ENCODE assay signal across 8 cellular contexts in genomic region chr16:53703590-53704444, GRCh38. TPM values are rescaled to one million over a fixed set of nuclear protein-coding genes. Genes with fewer than 3 reads are reported as not detected.
DNase-seq lines count a peak whose midpoint lies in the region; ATAC-seq and TF ChIP-seq lines count a peak whose summit lies in the region.

FTO (plus strand) TSS chr16:53704156.
RPGRIP1L (minus strand) TSS chr16:53703859; CDS start chr16:53700723, 3,136 bp downstream.

- no peaks in the 10 kb centered on the region for H3K9me3 ChIP-seq in adipocyte (ENCODE audit: control insufficient read depth, low read length)
- no peaks in the 10 kb centered on the region for H3K9me3 ChIP-seq in heart left ventricle
- H3K9me3 ChIP-seq in upper lobe of left lung, result no peaks in the 10 kb centered on the region

- H3K27ac ChIP-seq in heart left ventricle (peak within 1 kb of the TSS in 11 of 12 donors; percentile 33 to 85 (median 69)), upper lobe of left lung (peak within 1 kb of the TSS; percentile 35 to 80 (median 70))

- H3K36me3 ChIP-seq in adipocyte (ENCODE audit: control insufficient read depth, insufficient read depth, low read length, severe bottlenecking) (no peaks in the 10 kb centered on the region), heart left ventricle (peaks cover 0 to 8% (median 0%) of the 10 kb centered on the region in 9 donors), upper lobe of left lung (no peaks in the 10 kb centered on the region)

- peak in 1 of 2 donors; percentile 41 for TF ChIP-seq POLR2A in heart left ventricle (IDR thresholded peaks at IDR 0.05)
- peak in 2 of 4 donors; percentile 36 to 67 for TF ChIP-seq POLR2A in upper lobe of left lung (IDR thresholded peaks at IDR 0.05)

- H3K9ac ChIP-seq in adipocyte (ENCODE audit: low read length), result peak within 1 kb of the TSS; percentile 93

- DNase-seq in GM12865 (ENCODE audit: low read depth) (peak; percentile 99), NCI-H1417 (lab: John Stamatoyannopoulos, UW) (peak; percentile 94 to 100 (median 97)), SW 1271 (lab: John Stamatoyannopoulos, UW) (peak; percentile 83 to 94), adipocyte (ENCODE audit: low read depth) (peak; percentile 99), heart left ventricle (peak; percentile 98 to 99 (median 99)), pons (ENCODE audit: low spot score) (peak; percentile 100), upper lobe of left lung (peak; percentile 95 to 98)

- H3K4me3 ChIP-seq in GM12865 (ENCODE audit: low read depth, low read length) (peak within 1 kb of the TSS; percentile 75), adipocyte (ENCODE audit: low read length) (peak within 1 kb of the TSS; percentile 89), heart left ventricle (peak within 1 kb of the TSS; percentile 65 to 93 (median 76)), upper lobe of left lung (peak within 1 kb of the TSS; percentile 65 to 89 (median 74))

- intact Hi-C loops in heart left ventricle (cut with DNase I), result loop anchor here in 3 of 10 donors (1.0 to 10.0 kb wide), 3 partner anchors 8 to 269 kb away; partner anchors contain the start of gene RBL2 (in 1 of the 3)

- H3K4me1 ChIP-seq in adipocyte (ENCODE audit: control insufficient read depth, insufficient read depth, low read length), result peaks cover 19% of the 10 kb centered on the region
- H3K4me1 ChIP-seq in heart left ventricle, result peaks cover 0 to 24% (median 19%) of the 10 kb centered on the region in 12 donors
- peaks cover 9 to 17% (median 14%) of the 10 kb centered on the region in 4 donors for H3K4me1 ChIP-seq in upper lobe of left lung

- ATAC-seq in HG02759 (IDR thresholded peaks at IDR 0.05; ENCODE audit: unreplicated experiment) (peak; percentile 98), heart left ventricle (peak; percentile 99 to 100 (median 100)), upper lobe of left lung (ENCODE audit: low FRiP score in 2 of 2) (peak; percentile 100)

- no peaks in the 10 kb centered on the region for H3K27me3 ChIP-seq in adipocyte (replicated peaks; ENCODE audit: control insufficient read depth, insufficient read depth, low read length)
- H3K27me3 ChIP-seq in heart left ventricle, result no peaks in the 10 kb centered on the region
- H3K27me3 ChIP-seq in upper lobe of left lung, result no peaks in the 10 kb centered on the region

- WGBS in heart left ventricle, 4 donors, result 0 to 2% (median 1%) methylated on average over 33 to 57 of the region's 57 CpGs
- WGBS in upper lobe of left lung, 2 donors, result 0 to 2% methylated on average over 28 to 31 of the region's 57 CpGs

- TF ChIP-seq CTCF in GM12865 (IDR thresholded peaks at IDR 0.05; ENCODE audit: insufficient read depth, low read depth, low read length, missing control alignments) (peak; percentile 5), heart left ventricle (IDR thresholded peaks at IDR 0.05) (peak in 5 of 12 donors; percentile 8 to 40 (median 17)), upper lobe of left lung (IDR thresholded peaks at IDR 0.05) (peak in 4 of 6 experiments; percentile 17 to 39 (median 35))

- TF ChIP-seq EP300 in upper lobe of left lung (IDR thresholded peaks at IDR 0.05), result no peak

RNA-seq across cellular contexts. Expression of gene FTO, which starts in this region (rescaled TPM):
- 100 to 1,000 TPM in 1 of 9 donors, 10 to 100 TPM in 8; 77.2 to 105 (median 87.0) TPM for total RNA-seq in heart left ventricle
- polyA plus RNA-seq in heart left ventricle, result 10 to 100 TPM; 11.8 to 45.0 TPM
- 100 to 1,000 TPM in 1 of 6 donors, 10 to 100 TPM in 5; 62.9 to 114 (median 75.4) TPM for total RNA-seq in upper lobe of left lung

RNA-seq across cellular contexts. Expression of gene RPGRIP1L, which starts in this region (rescaled TPM):
- 1 to 10 TPM; 1.4 to 4.6 (median 2.4) TPM for total RNA-seq in heart left ventricle
- 1 to 10 TPM in 1 of 2 donors, under 1 TPM in 1; 0.69 to 1.4 TPM for polyA plus RNA-seq in heart left ventricle
- 10 to 100 TPM in 1 of 6 donors, 1 to 10 TPM in 5; 2.8 to 15.9 (median 4.0) TPM for total RNA-seq in upper lobe of left lung

Comparison
In these comparisons a context has a peak if more than half of its experiments do, and no peak if none do; other contexts are left out.
1. Peak in every context shown above with its lines: DNase-seq, ATAC-seq, H3K4me3 ChIP-seq and H3K27ac ChIP-seq.